ENCODE assay signal across 20 cellular contexts in the genomic region with DNA sequence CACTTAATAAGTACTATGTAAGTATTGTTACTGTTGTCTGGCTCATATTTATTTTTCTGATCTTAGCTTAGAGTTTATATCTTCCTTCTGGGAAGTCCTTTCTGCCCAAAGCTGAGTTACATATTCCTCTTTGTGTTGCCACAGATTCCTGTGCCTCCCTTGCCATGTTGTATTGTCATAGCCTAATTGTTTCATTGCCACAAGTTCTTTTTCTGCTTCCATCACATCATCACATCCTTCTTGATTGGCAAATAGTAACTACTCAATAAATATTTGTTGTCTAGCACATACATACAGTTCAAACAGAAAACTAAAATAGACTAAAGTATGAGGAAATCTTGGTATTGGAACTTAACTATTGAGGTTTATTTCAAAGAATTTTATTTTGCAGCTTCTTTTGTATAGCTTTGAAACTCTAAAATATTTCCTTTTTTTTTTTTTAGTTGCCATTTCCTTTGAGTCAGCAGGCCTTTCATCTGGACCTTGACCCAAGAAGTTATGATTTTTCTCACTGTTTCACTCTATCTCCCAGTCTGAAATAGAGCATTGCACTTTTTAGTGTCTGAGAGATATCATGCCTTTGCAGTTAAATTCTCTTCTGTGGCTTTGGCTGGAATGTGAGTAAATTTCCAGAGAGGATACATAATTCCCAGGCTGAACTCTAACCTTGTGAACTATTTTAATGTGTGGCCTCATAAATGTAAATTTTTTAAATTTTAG.
DNase-seq lines count a peak whose midpoint lies in the region; ATAC-seq and TF ChIP-seq lines count a peak whose summit lies in the region.
"Had no signal": no experiment of that assay in that cellular context is flagged by ENCODE, and none has a peak within 500 bp of the region (broad histone marks: within the 10 kb centered on the region; RNA-seq: fewer than 3 reads in every experiment).

No MANE protein-coding gene starts in this region.

- peak; percentile 77 for DNase-seq in EH (ENCODE audit: low read depth)
- DNase-seq in M059J (ENCODE audit: low read depth), result peak; percentile 15
- no peak for DNase-seq in endothelial cell (ENCODE audit: low spot score)
- DNase-seq in osteoblast (ENCODE audit: insufficient read length, low spot score, missing footprints), result peak; percentile 17
- no peak for DNase-seq in ACHN
- no peak for DNase-seq in activated T-cell treated with anti-CD3 and anti-CD28 coated beads, Interleukin-2, amount 50 U/mL, for 48 hours
- no peak for DNase-seq in H7
- DNase-seq: activated CD4-positive, alpha-beta T cell treated with anti-CD3 and anti-CD28 coated beads for 36 hours; CD8-positive, alpha-beta memory T cell; gastrocnemius medialis; H9; kidney glomerular epithelial cell; NCI-H2029; NCI-H526 treated with DMSO at 0.1 percent for 48 hours; nephron progenitor cell; Peyer's patch; right cardiac atrium; stimulated activated CD4-positive, alpha-beta T cell treated with anti-CD3 and anti-CD28 coated beads, Interleukin-4, amount 100 ng/mL, for 24 hours had no signal

- TF ChIP-seq CTCF in endothelial cell (IDR thresholded peaks at IDR 0.05; ENCODE audit: unreplicated experiment), result no peak
- no peak for TF ChIP-seq CTCF in osteoblast (IDR thresholded peaks at IDR 0.05; ENCODE audit: extremely low read depth, low read depth, low read length)

- no peak overlapping the region for H2AFZ ChIP-seq in osteoblast (ENCODE audit: low read length)

- no peaks in the 10 kb centered on the region for H3K9me3 ChIP-seq in osteoblast (ENCODE audit: low read depth, low read length)
- H3K9me3 ChIP-seq: gastrocnemius medialis, Peyer's patch, vagina had no signal

- H3K27me3 ChIP-seq in osteoblast (ENCODE audit: insufficient read depth, low read length), result no peaks in the 10 kb centered on the region
- H3K27me3 ChIP-seq in H7 (ENCODE audit: control insufficient read depth, insufficient read depth, low read length), result no peaks in the 10 kb centered on the region
- H3K27me3 ChIP-seq: gastrocnemius medialis, Peyer's patch, vagina had no signal

- H3K4me3 Mint-ChIP-seq in endothelial cell (ENCODE audit: unreplicated experiment), result no peak overlapping the region
- H3K4me3 Mint-ChIP-seq: activated CD4-positive, alpha-beta T cell treated with anti-CD3 and anti-CD28 coated beads for 36 hours; H9; nephron progenitor cell had no signal

- in situ Hi-C loops in ACHN (cut with HindIII; ENCODE audit: low pct_ligation_motif_present, low pct_unique_long_range_greater_than_20kb, low sequenced_read_pairs), result no loop called here

- peaks cover 7% of the 10 kb centered on the region for H3K4me1 Mint-ChIP-seq in endothelial cell (ENCODE audit: unreplicated experiment)
- H3K4me1 Mint-ChIP-seq: nephron progenitor cell had no signal

- H3K36me3 Mint-ChIP-seq in endothelial cell (ENCODE audit: low read depth, unreplicated experiment), result no peaks in the 10 kb centered on the region

- peaks cover 32% of the 10 kb centered on the region for H4K20me1 ChIP-seq in osteoblast (ENCODE audit: insufficient read depth, low read length)

- H3K27me3 Mint-ChIP-seq in endothelial cell (ENCODE audit: unreplicated experiment), result no peaks in the 10 kb centered on the region
- H3K27me3 Mint-ChIP-seq: activated CD4-positive, alpha-beta T cell treated with anti-CD3 and anti-CD28 coated beads for 36 hours; CD8-positive, alpha-beta memory T cell had no signal

- no peaks in the 10 kb centered on the region for H3K9me3 Mint-ChIP-seq in endothelial cell (ENCODE audit: unreplicated experiment)
- H3K9me3 Mint-ChIP-seq: CD8-positive, alpha-beta memory T cell had no signal

- peak overlapping the region; percentile 15 for H3K4me2 ChIP-seq in osteoblast (ENCODE audit: insufficient read depth, low read length)

- peak overlapping the region; percentile 50 for H3K27ac Mint-ChIP-seq in endothelial cell (ENCODE audit: unreplicated experiment)
- H3K27ac Mint-ChIP-seq: nephron progenitor cell had no signal

- peak overlapping the region; percentile 55 for H3K27ac ChIP-seq in osteoblast (ENCODE audit: low read depth, low read length)
- H3K27ac ChIP-seq: gastrocnemius medialis, Peyer's patch, vagina had no signal

- H3K79me2 ChIP-seq in osteoblast (ENCODE audit: insufficient read depth, low read length), result peaks cover 73% of the 10 kb centered on the region

- no peak overlapping the region for H3K4me3 ChIP-seq in osteoblast (ENCODE audit: insufficient read depth, low read length)
- H3K4me3 ChIP-seq in H7 (ENCODE audit: insufficient read depth, low read depth, low read length), result no peak overlapping the region
- H3K4me3 ChIP-seq: gastrocnemius medialis, Peyer's patch, vagina had no signal

- H3K36me3 ChIP-seq in osteoblast (ENCODE audit: insufficient read depth, low read length) (no peaks in the 10 kb centered on the region), H7 (replicated peaks; ENCODE audit: control insufficient read depth, insufficient read depth, low read length) (no peaks in the 10 kb centered on the region)
- H3K36me3 ChIP-seq: gastrocnemius medialis, Peyer's patch, vagina had no signal

- peaks cover 16% of the 10 kb centered on the region for H3K4me1 ChIP-seq in osteoblast (ENCODE audit: insufficient read depth, low read length)
- H3K4me1 ChIP-seq: Peyer's patch, vagina had no signal

- ATAC-seq in GM21528 (IDR thresholded peaks at IDR 0.05; ENCODE audit: low FRiP score, unreplicated experiment), result no peak
- ATAC-seq: activated CD4-positive, alpha-beta T cell treated with anti-CD3 and anti-CD28 coated beads for 36 hours; right cardiac atrium had no signal

Comparison
In these comparisons a context has a peak if more than half of its experiments do, and no peak if none do; other contexts are left out.
1. DNase-seq: peak in EH (single experiment), M059J (single experiment) and osteoblast (single experiment); none in endothelial cell (single experiment), ACHN (single experiment), activated T-cell treated with anti-CD3 and anti-CD28 coated beads, Interleukin-2, amount 50 U/mL, for 48 hours (0 of 2) and H7 (single experiment).